Comparison of ENCODE assay signal across 28 cellular contexts in the genomic region with DNA sequence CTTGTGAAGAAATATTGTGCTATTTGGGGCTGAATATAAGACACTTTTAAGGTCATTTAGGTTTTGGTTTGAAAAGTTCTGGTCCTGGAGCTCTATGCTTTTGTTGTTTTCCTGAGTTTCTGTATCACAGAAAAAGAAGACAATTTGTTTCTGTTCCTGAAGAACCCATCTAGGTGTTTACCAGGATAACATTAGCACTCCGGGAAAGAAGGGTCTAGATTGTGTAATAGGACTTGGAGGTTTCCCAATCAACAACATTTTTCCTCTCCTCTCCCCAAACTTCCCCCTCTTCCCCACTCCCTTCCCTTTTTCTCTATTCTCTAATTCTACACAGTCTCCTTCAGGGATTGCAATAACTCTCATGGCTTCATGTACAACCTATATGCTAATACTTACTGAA.
DNase-seq lines count a peak whose midpoint lies in the region; ATAC-seq and TF ChIP-seq lines count a peak whose summit lies in the region.
"Had no signal": no experiment of that assay in that cellular context is flagged by ENCODE, and none has a peak within 500 bp of the region (broad histone marks: within the 10 kb centered on the region; RNA-seq: fewer than 3 reads in every experiment).

No MANE protein-coding gene starts in this region.

- no peak overlapping the region for H3K4me3 Mint-ChIP-seq in activated T-cell treated with anti-CD3 and anti-CD28 coated beads, Interleukin-2, amount 50 U/mL, for 24 hours
- no peak overlapping the region for H3K4me3 Mint-ChIP-seq in T-cell
- no peak overlapping the region for H3K4me3 Mint-ChIP-seq in central memory CD8-positive, alpha-beta T cell
- no peak overlapping the region for H3K4me3 Mint-ChIP-seq in stimulated activated memory B cell treated with anti-CD40 and anti-IgM and Interleukin-4, amounts not matched to agents 10 μg/mL and 1 μg/mL and 100 μg/mL, for 72 hours
- H3K4me3 Mint-ChIP-seq: activated T-helper 1 cell treated with anti-CD3 and anti-CD28 coated beads, Interleukin-12 subunit alpha, Interleukin-12 subunit beta, Interleukin-2, Interleukin-4 antibody, amounts not matched to agents 30 ng/mL and 10 ng/mL and 1 ng/mL, durations not matched to agents 14 hours and 24 hours and 36 hours; stimulated activated naive CD8-positive, alpha-beta T cell treated with anti-CD3 and anti-CD28 coated beads, Interleukin-15, Interleukin-2, amounts not matched to agents 100 ng/mL and 50 ng/mL, for 24 hours had no signal

- H3K27ac Mint-ChIP-seq in activated T-cell treated with anti-CD3 and anti-CD28 coated beads, Interleukin-2, amount 50 U/mL, for 24 hours = peak overlapping the region; percentile 33
- H3K27ac Mint-ChIP-seq in T-cell = peak overlapping the region; percentile 56 to 83
- peak overlapping the region; percentile 64 for H3K27ac Mint-ChIP-seq in central memory CD8-positive, alpha-beta T cell (ENCODE audit: low read depth)
- H3K27ac Mint-ChIP-seq in stimulated activated memory B cell treated with anti-CD40 and anti-IgM and Interleukin-4, amounts not matched to agents 10 μg/mL and 1 μg/mL and 100 μg/mL, for 72 hours = peak overlapping the region; percentile 39
- H3K27ac Mint-ChIP-seq: activated T-helper 1 cell treated with anti-CD3 and anti-CD28 coated beads, Interleukin-12 subunit alpha, Interleukin-12 subunit beta, Interleukin-2, Interleukin-4 antibody, amounts not matched to agents 30 ng/mL and 10 ng/mL and 1 ng/mL, durations not matched to agents 14 hours and 24 hours and 36 hours had no signal

- H3K27me3 ChIP-seq in tibial artery = no peaks in the 10 kb centered on the region
- H3K27me3 ChIP-seq: esophagus squamous epithelium, gastrocnemius medialis, hepatocyte, sigmoid colon had no signal

- POLR2A ChIA-PET in T-cell (lab: Charles Lee) = interaction anchor here in 1 of 2 donors (0.6 kb wide), 1 partner anchor 1760 kb away, joined by 4 read pairs; no protein-coding TSS in a partner anchor

- H3K36me3 Mint-ChIP-seq in activated T-cell treated with anti-CD3 and anti-CD28 coated beads, Interleukin-2, amount 50 U/mL, for 24 hours (ENCODE audit: low read depth) = peaks cover 85% of the 10 kb centered on the region
- H3K36me3 Mint-ChIP-seq in T-cell = peaks cover 64% of the 10 kb centered on the region
- peaks cover 74% of the 10 kb centered on the region for H3K36me3 Mint-ChIP-seq in central memory CD8-positive, alpha-beta T cell (ENCODE audit: insufficient read depth)
- H3K36me3 Mint-ChIP-seq in stimulated activated memory B cell treated with anti-CD40 and anti-IgM and Interleukin-4, amounts not matched to agents 10 μg/mL and 1 μg/mL and 100 μg/mL, for 72 hours = peaks cover 60% of the 10 kb centered on the region

- no peaks in the 10 kb centered on the region for H3K27me3 Mint-ChIP-seq in activated T-cell treated with anti-CD3 and anti-CD28 coated beads, Interleukin-2, amount 50 U/mL, for 24 hours
- no peaks in the 10 kb centered on the region for H3K27me3 Mint-ChIP-seq in T-cell
- H3K27me3 Mint-ChIP-seq in central memory CD8-positive, alpha-beta T cell = no peaks in the 10 kb centered on the region
- H3K27me3 Mint-ChIP-seq in stimulated activated memory B cell treated with anti-CD40 and anti-IgM and Interleukin-4, amounts not matched to agents 10 μg/mL and 1 μg/mL and 100 μg/mL, for 72 hours = no peaks in the 10 kb centered on the region
- H3K27me3 Mint-ChIP-seq: stimulated activated naive CD8-positive, alpha-beta T cell treated with anti-CD3 and anti-CD28 coated beads, Interleukin-15, Interleukin-2, amounts not matched to agents 100 ng/mL and 50 ng/mL, for 24 hours had no signal

- H3K4me3 ChIP-seq in tibial artery = no peak overlapping the region
- H3K4me3 ChIP-seq: esophagus squamous epithelium, gastrocnemius medialis, hepatocyte, prostate gland, sigmoid colon, thoracic aorta had no signal

- H3K27ac ChIP-seq in tibial artery = no peak overlapping the region
- H3K27ac ChIP-seq: esophagus squamous epithelium, gastrocnemius medialis, hepatocyte, prostate gland, sigmoid colon, thoracic aorta had no signal

- no peak for ATAC-seq in T-cell (replicated peaks in 1 of 4)
- no peak for ATAC-seq in central memory CD8-positive, alpha-beta T cell (replicated peaks; ENCODE audit: extremely low read depth, poor library complexity, severe bottlenecking)
- ATAC-seq in stimulated activated memory B cell treated with anti-CD40 and anti-IgM and Interleukin-4, amounts not matched to agents 10 μg/mL and 1 μg/mL and 100 μg/mL, for 72 hours = no peak
- no peak for ATAC-seq in GM19035 (IDR thresholded peaks at IDR 0.05; ENCODE audit: unreplicated experiment)
- ATAC-seq: gastrocnemius medialis, left cardiac atrium had no signal

- H3K36me3 ChIP-seq in tibial artery = no peaks in the 10 kb centered on the region
- H3K36me3 ChIP-seq: esophagus squamous epithelium, gastrocnemius medialis, prostate gland, sigmoid colon, thoracic aorta had no signal

- no peaks in the 10 kb centered on the region for H3K9me3 ChIP-seq in tibial artery
- H3K9me3 ChIP-seq: Caco-2, esophagus squamous epithelium, gastrocnemius medialis, prostate gland, sigmoid colon, thoracic aorta had no signal

- H3K9me3 Mint-ChIP-seq in activated T-cell treated with anti-CD3 and anti-CD28 coated beads, Interleukin-2, amount 50 U/mL, for 24 hours = no peaks in the 10 kb centered on the region
- H3K9me3 Mint-ChIP-seq in T-cell = no peaks in the 10 kb centered on the region
- H3K9me3 Mint-ChIP-seq in central memory CD8-positive, alpha-beta T cell = no peaks in the 10 kb centered on the region
- H3K9me3 Mint-ChIP-seq in stimulated activated memory B cell treated with anti-CD40 and anti-IgM and Interleukin-4, amounts not matched to agents 10 μg/mL and 1 μg/mL and 100 μg/mL, for 72 hours = no peaks in the 10 kb centered on the region
- H3K9me3 Mint-ChIP-seq: activated T-helper 1 cell treated with anti-CD3 and anti-CD28 coated beads, Interleukin-12 subunit alpha, Interleukin-12 subunit beta, Interleukin-2, Interleukin-4 antibody, amounts not matched to agents 30 ng/mL and 10 ng/mL and 1 ng/mL, durations not matched to agents 14 hours and 24 hours and 36 hours; stimulated activated naive CD8-positive, alpha-beta T cell treated with anti-CD3 and anti-CD28 coated beads, Interleukin-15, Interleukin-2, amounts not matched to agents 100 ng/mL and 50 ng/mL, for 24 hours had no signal

- H3K4me1 ChIP-seq in tibial artery = no peaks in the 10 kb centered on the region
- H3K4me1 ChIP-seq: Caco-2, esophagus squamous epithelium, gastrocnemius medialis, prostate gland, sigmoid colon had no signal

- CTCF ChIA-PET in T-cell (lab: Charles Lee) = no interaction called here

- no peak for TF ChIP-seq CTCF in tibial artery (IDR thresholded peaks at IDR 0.05)

- intact Hi-C loops in tibial artery (cut with DNase I; ENCODE audit: low total_unique reads) = no loop called here

- no peak for DNase-seq in activated T-cell treated with anti-CD3 and anti-CD28 coated beads, Interleukin-2, amount 50 U/mL, for 24 hours
- DNase-seq in activated T-cell treated with anti-CD3 and anti-CD28 coated beads, Interleukin-2, amount 50 U/mL, for 1 hour = no peak
- DNase-seq in T-cell (no peak), DMS114 treated with DMSO at 0.1 percent for 48 hours (lab: John Stamatoyannopoulos, UW; ENCODE audit: unreplicated experiment) (no peak), tibial artery (no peak)
- no peak for DNase-seq in central memory CD8-positive, alpha-beta T cell (ENCODE audit: low spot score in 2 of 2)
- DNase-seq: Caco-2; dermis blood vessel endothelial cell; DMS79 treated with DMSO at 0.1 percent for 48 hours; esophagus squamous epithelium; gastrocnemius medialis; HCEC 1CT; left cardiac atrium; NCI-H1417 treated with DMSO at 0.1 percent for 48 hours; NCI-H2081; NCI-H345; NCI-H774; nucleus accumbens; sigmoid colon; stimulated activated CD4-positive, alpha-beta T cell treated with anti-CD3 and anti-CD28 coated beads, Interleukin-4, amount 100 ng/mL, for 4 hours; SW 1271 had no signal

- peaks cover 50% of the 10 kb centered on the region for H3K4me1 Mint-ChIP-seq in activated T-cell treated with anti-CD3 and anti-CD28 coated beads, Interleukin-2, amount 50 U/mL, for 24 hours (ENCODE audit: low read depth)
- peaks cover 54 to 64% (median 56%) of the 10 kb centered on the region in 3 donors for H3K4me1 Mint-ChIP-seq in T-cell
- H3K4me1 Mint-ChIP-seq in central memory CD8-positive, alpha-beta T cell = peaks cover 34% of the 10 kb centered on the region
- H3K4me1 Mint-ChIP-seq in stimulated activated memory B cell treated with anti-CD40 and anti-IgM and Interleukin-4, amounts not matched to agents 10 μg/mL and 1 μg/mL and 100 μg/mL, for 72 hours = peaks cover 11% of the 10 kb centered on the region
